ENCODE assay signal across 21 cellular contexts in the genomic region with DNA sequence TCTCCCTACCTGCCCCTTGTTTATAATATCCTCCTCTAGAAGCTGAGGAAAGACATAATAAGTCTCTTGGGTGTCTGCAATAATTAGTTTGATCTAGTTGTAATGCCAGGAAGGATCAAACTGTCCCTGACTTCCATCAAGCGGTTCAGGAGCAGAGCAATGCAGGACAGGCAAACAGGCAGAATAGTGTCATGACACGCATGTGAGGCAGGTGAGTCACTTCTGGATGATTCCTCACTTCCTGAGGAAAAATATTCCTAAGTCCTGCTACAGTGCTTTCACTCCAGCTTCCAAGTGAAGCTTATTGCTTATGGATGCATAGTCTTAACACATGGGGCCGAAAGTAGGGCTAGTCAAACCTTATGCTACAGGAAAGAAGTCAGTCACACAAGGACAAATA.
"Had no signal": no experiment of that assay in that cellular context is flagged by ENCODE, and none has a peak within 500 bp of the region (broad histone marks: within the 10 kb centered on the region; RNA-seq: fewer than 3 reads in every experiment).

No MANE protein-coding gene starts in this region.

- ATAC-seq: activated naive CD4-positive, alpha-beta T cell treated with anti-CD3 and anti-CD28 coated beads, Interleukin-2, amount 50 U/mL, for 72 hours; left lobe of liver; sciatic nerve; stimulated activated naive B cell treated with anti-CD40 and anti-IgM and Interleukin-4, amounts not matched to agents 10 μg/mL and 1 μg/mL and 100 μg/mL, for 72 hours had no signal

- H3K4me3 ChIP-seq: adrenal gland, dorsolateral prefrontal cortex, lung, spleen, tibial artery had no signal

- H3K4me1 ChIP-seq: adrenal gland, spleen, tibial artery had no signal

- H3K36me3 ChIP-seq: adrenal gland, spleen had no signal

- H3K9me3 ChIP-seq: adrenal gland, tibial artery had no signal

- DNase-seq: activated CD4-positive, alpha-beta T cell treated with anti-CD3 and anti-CD28 coated beads for 1 hour; activated CD8-positive, alpha-beta memory T cell treated with anti-CD3 and anti-CD28 coated beads for 24 hours; activated gamma-delta T cell treated with Interleukin-2 at 50 U/mL for 16 hours; adrenal gland; dorsolateral prefrontal cortex; foreskin melanocyte; glutamatergic neuron; hippocampal formation; islet precursor cell; midbrain; spleen; stimulated activated naive B cell treated with anti-CD40 and anti-IgM and Interleukin-4, amounts not matched to agents 10 μg/mL and 1 μg/mL and 100 μg/mL, for 72 hours; substantia nigra; T1000; tibial artery had no signal

- H3K27me3 ChIP-seq: adrenal gland, dorsolateral prefrontal cortex, spleen, tibial artery had no signal

- H3K27ac ChIP-seq: adrenal gland, dorsolateral prefrontal cortex, epithelial cell of prostate, spleen, tibial artery, VCaP had no signal
